Comparison of ENCODE assay signal across 5 cellular contexts in genomic region chr6:84916704-84917103, GRCh38.
"Had no signal": no experiment of that assay in that cellular context is flagged by ENCODE, and none has a peak within 500 bp of the region (broad histone marks: within the 10 kb centered on the region; RNA-seq: fewer than 3 reads in every experiment).

No MANE protein-coding gene starts in this region.

- DNase-seq: IMR-90, KBM-7 had no signal

- ATAC-seq: K562 had no signal

- H3K4me3 ChIP-seq: K562 had no signal

- H3K27ac ChIP-seq: HL-60 had no signal

- FAIRE-seq: HTR-8/SVneo, K562 had no signal
